10 cellular contexts compared by ENCODE assay signal in genomic region chr6:167968091-167968490, GRCh38. TPM values are rescaled to one million over a fixed set of nuclear protein-coding genes. Genes with fewer than 3 reads are reported as not detected.
A peak's percentile ranks its signal among the peaks of the same experiment; 100 is the strongest.
DNase-seq lines count a peak whose midpoint lies in the region; ATAC-seq, FAIRE-seq and TF ChIP-seq lines count a peak whose summit lies in the region.
"Had no signal": no experiment of that assay in that cellular context is flagged by ENCODE, and none has a peak within 500 bp of the region (broad histone marks: within the 10 kb centered on the region; RNA-seq: fewer than 3 reads in every experiment).

No MANE protein-coding gene starts in this region.

- H3K27ac Mint-ChIP-seq in activated CD4-positive, alpha-beta T cell treated with anti-CD3 and anti-CD28 coated beads, Interleukin-2, amount 10 ng/mL, durations not matched to agents 7 days and 5 days, result no peak overlapping the region
- no peak overlapping the region for H3K27ac Mint-ChIP-seq in activated T-helper 2 cell treated with anti-CD3 and anti-CD28 coated beads, Interferon-gamma antibody, Interleukin-2, Interleukin-4, amounts not matched to agents 10 μg/mL and 5 μg/mL and 100 μg/mL, durations not matched to agents 14 hours and 24 hours and 36 hours
- H3K27ac Mint-ChIP-seq: stimulated activated effector memory CD8-positive, alpha-beta T cell treated with anti-CD3 and anti-CD28 coated beads, Interleukin-12 subunit alpha, Interleukin-12 subunit beta, amount 100 ng/mL, for 72 hours had no signal

- CTCF ChIA-PET in HCT116 (lab: Charles Lee), result interaction anchor here (0.6 kb wide), 1 partner anchor 483 kb away, joined by 3 read pairs; no protein-coding TSS in a partner anchor
- CTCF ChIA-PET in activated CD4-positive, alpha-beta T cell treated with anti-CD3 and anti-CD28 coated beads, Interleukin-2, amount 10 ng/mL, durations not matched to agents 7 days and 5 days (lab: Charles Lee), result no interaction called here

- intact Hi-C loops in HCT116 (cut with micrococcal nuclease), result loop anchor here (5.0 kb wide), 1 partner anchor 466 kb away; no protein-coding TSS in a partner anchor
- intact Hi-C loops in activated T-helper 2 cell treated with anti-CD3 and anti-CD28 coated beads, Interferon-gamma antibody, Interleukin-2, Interleukin-4, amounts not matched to agents 10 μg/mL and 5 μg/mL and 100 μg/mL, durations not matched to agents 14 hours and 24 hours and 36 hours (cut with micrococcal nuclease), result no loop called here

- no peak overlapping the region for H3K9ac ChIP-seq in HCT116 (ENCODE audit: low read length)

- H3K4me2 ChIP-seq in HCT116 (ENCODE audit: low read length), result no peak overlapping the region

- no peaks in the 10 kb centered on the region for H3K27me3 Mint-ChIP-seq in activated CD4-positive, alpha-beta T cell treated with anti-CD3 and anti-CD28 coated beads, Interleukin-2, amount 10 ng/mL, durations not matched to agents 7 days and 5 days
- H3K27me3 Mint-ChIP-seq in activated T-helper 2 cell treated with anti-CD3 and anti-CD28 coated beads, Interferon-gamma antibody, Interleukin-2, Interleukin-4, amounts not matched to agents 10 μg/mL and 5 μg/mL and 100 μg/mL, durations not matched to agents 14 hours and 24 hours and 36 hours (ENCODE audit: low read depth), result no peaks in the 10 kb centered on the region

- H3K27me3 ChIP-seq in HCT116 (ENCODE audit: insufficient read depth, low read length), result no peaks in the 10 kb centered on the region

- DNase-seq in CMK (ENCODE audit: low read depth) (peak; percentile 20), HCT116 (ENCODE audit: low read depth, low spot score) (peak; percentile 16), kidney tubule cell (ENCODE audit: low spot score) (peak; percentile 41), RCC 7860 (ENCODE audit: low spot score) (no peak), 8988T (no peak)
- peak; percentile 27 for DNase-seq in activated CD4-positive, alpha-beta T cell treated with anti-CD3 and anti-CD28 coated beads, Interleukin-2, amount 10 ng/mL, durations not matched to agents 7 days and 5 days
- no peak for DNase-seq in activated T-helper 2 cell treated with anti-CD3 and anti-CD28 coated beads, Interferon-gamma antibody, Interleukin-2, Interleukin-4, amounts not matched to agents 10 μg/mL and 5 μg/mL and 100 μg/mL, durations not matched to agents 14 hours and 24 hours and 36 hours (ENCODE audit: low spot score)
- DNase-seq: activated CD8-positive, alpha-beta memory T cell treated with anti-CD3 and anti-CD28 coated beads for 24 hours had no signal

- no peaks in the 10 kb centered on the region for H3K9me3 ChIP-seq in HCT116 (ENCODE audit: control insufficient read depth in 1 of 2, insufficient read depth in 1 of 2, low read depth in 1 of 2, low read length in 2 of 2)

- no peaks in the 10 kb centered on the region for H3K9me3 Mint-ChIP-seq in activated CD4-positive, alpha-beta T cell treated with anti-CD3 and anti-CD28 coated beads, Interleukin-2, amount 10 ng/mL, durations not matched to agents 7 days and 5 days
- H3K9me3 Mint-ChIP-seq in activated T-helper 2 cell treated with anti-CD3 and anti-CD28 coated beads, Interferon-gamma antibody, Interleukin-2, Interleukin-4, amounts not matched to agents 10 μg/mL and 5 μg/mL and 100 μg/mL, durations not matched to agents 14 hours and 24 hours and 36 hours, result no peaks in the 10 kb centered on the region
- H3K9me3 Mint-ChIP-seq: stimulated activated effector memory CD8-positive, alpha-beta T cell treated with anti-CD3 and anti-CD28 coated beads, Interleukin-12 subunit alpha, Interleukin-12 subunit beta, amount 100 ng/mL, for 72 hours had no signal

- POLR2A ChIA-PET in HCT116 (lab: Charles Lee), result no interaction called here
- POLR2A ChIA-PET in activated CD4-positive, alpha-beta T cell treated with anti-CD3 and anti-CD28 coated beads, Interleukin-2, amount 10 ng/mL, durations not matched to agents 7 days and 5 days (lab: Charles Lee), result no interaction called here

- H3K27ac ChIP-seq in HCT116 (ENCODE audit: low read depth, low read length), result no peak overlapping the region

- TF ChIP-seq POLR2A in HCT116 (IDR thresholded peaks at IDR 0.05; ENCODE audit: borderline replicate concordance, extremely low read depth, insufficient read depth, insufficient read length), result no peak

- RAD21 ChIA-PET in HCT116 (lab: Charles Lee; ENCODE audit: low non-redundant PET in 1 of 2, low total read pairs in 2 of 2, uncharacterized antibody in 2 of 2, unreplicated experiment in 2 of 2), result no interaction called here

- H3K36me3 ChIP-seq in HCT116 (ENCODE audit: control insufficient read depth in 1 of 2, insufficient read depth in 2 of 2, low read length in 2 of 2), result peaks cover 0 to 25% of the 10 kb centered on the region in 2 experiments; a peak in 2 of 4 replicates

- BruUV-seq in HCT116 (replicated peaks; lab: Mats Ljungman, UMichigan), result no TSS peak

- peak; percentile 87 for ATAC-seq in HCT116
- ATAC-seq in HG02870 (IDR thresholded peaks at IDR 0.05; ENCODE audit: unreplicated experiment), result no peak
- ATAC-seq: stimulated activated effector memory CD8-positive, alpha-beta T cell treated with anti-CD3 and anti-CD28 coated beads, Interleukin-12 subunit alpha, Interleukin-12 subunit beta, amount 100 ng/mL, for 72 hours had no signal

- no peaks in the 10 kb centered on the region for H3K36me3 Mint-ChIP-seq in activated CD4-positive, alpha-beta T cell treated with anti-CD3 and anti-CD28 coated beads, Interleukin-2, amount 10 ng/mL, durations not matched to agents 7 days and 5 days (ENCODE audit: low read depth)
- no peaks in the 10 kb centered on the region for H3K36me3 Mint-ChIP-seq in activated T-helper 2 cell treated with anti-CD3 and anti-CD28 coated beads, Interferon-gamma antibody, Interleukin-2, Interleukin-4, amounts not matched to agents 10 μg/mL and 5 μg/mL and 100 μg/mL, durations not matched to agents 14 hours and 24 hours and 36 hours (ENCODE audit: low read depth)

- peak; percentile 40 to 89 (median 82); a peak in 4 of 6 replicates for TF ChIP-seq CTCF in HCT116 (IDR thresholded peaks at IDR 0.05 in 2 of 3, conservative IDR thresholded peaks at IDR 0.05 in 1 of 3; ENCODE audit: borderline replicate concordance in 1 of 3, insufficient read depth in 1 of 3, low read depth in 2 of 3, low read length in 2 of 3)

- no peak for FAIRE-seq in RCC 7860 (lab: Jason Lieb, UNC)

- no peaks in the 10 kb centered on the region for H3K4me1 ChIP-seq in HCT116 (ENCODE audit: control insufficient read depth in 1 of 2, insufficient read depth in 2 of 2, low read length in 2 of 2)

- H3K4me3 ChIP-seq in HCT116 (replicated peaks in 1 of 2; ENCODE audit: low read depth in 1 of 2, low read length in 2 of 2), result no peak overlapping the region

- H4K20me1 ChIP-seq in HCT116 (ENCODE audit: insufficient read depth), result no peaks in the 10 kb centered on the region

- no peaks in the 10 kb centered on the region for H3K9me2 ChIP-seq in HCT116 (ENCODE audit: insufficient read depth)

- H3K4me3 Mint-ChIP-seq in activated CD4-positive, alpha-beta T cell treated with anti-CD3 and anti-CD28 coated beads, Interleukin-2, amount 10 ng/mL, durations not matched to agents 7 days and 5 days, result no peak overlapping the region
- H3K4me3 Mint-ChIP-seq in activated T-helper 2 cell treated with anti-CD3 and anti-CD28 coated beads, Interferon-gamma antibody, Interleukin-2, Interleukin-4, amounts not matched to agents 10 μg/mL and 5 μg/mL and 100 μg/mL, durations not matched to agents 14 hours and 24 hours and 36 hours (ENCODE audit: low read depth), result no peak overlapping the region
- H3K4me3 Mint-ChIP-seq: stimulated activated effector memory CD8-positive, alpha-beta T cell treated with anti-CD3 and anti-CD28 coated beads, Interleukin-12 subunit alpha, Interleukin-12 subunit beta, amount 100 ng/mL, for 72 hours had no signal

- TF ChIP-seq RAD21 in HCT116 (IDR thresholded peaks at IDR 0.05; ENCODE audit: low read depth), result peak; percentile 43

- H3K79me2 ChIP-seq in HCT116 (ENCODE audit: insufficient read depth, low read length), result no peaks in the 10 kb centered on the region

- H2AFZ ChIP-seq in HCT116 (ENCODE audit: low read depth, low read length, poor library complexity, severe bottlenecking), result no peak overlapping the region

- no peaks in the 10 kb centered on the region for H3K4me1 Mint-ChIP-seq in activated CD4-positive, alpha-beta T cell treated with anti-CD3 and anti-CD28 coated beads, Interleukin-2, amount 10 ng/mL, durations not matched to agents 7 days and 5 days
- peaks cover 3% of the 10 kb centered on the region for H3K4me1 Mint-ChIP-seq in activated T-helper 2 cell treated with anti-CD3 and anti-CD28 coated beads, Interferon-gamma antibody, Interleukin-2, Interleukin-4, amounts not matched to agents 10 μg/mL and 5 μg/mL and 100 μg/mL, durations not matched to agents 14 hours and 24 hours and 36 hours (ENCODE audit: low read depth)
- H3K4me1 Mint-ChIP-seq: stimulated activated effector memory CD8-positive, alpha-beta T cell treated with anti-CD3 and anti-CD28 coated beads, Interleukin-12 subunit alpha, Interleukin-12 subunit beta, amount 100 ng/mL, for 72 hours had no signal

TF ChIP-seq in HCT116, 20 proteins besides CTCF, POLR2A, EP300 and RAD21:
- TF ChIP-seq CBX3 (IDR thresholded peaks at IDR 0.05; ENCODE audit: low read depth), result no peak
- TF ChIP-seq ELF1 (IDR thresholded peaks at IDR 0.05; ENCODE audit: borderline replicate concordance, low read depth), result no peak
- no peak for TF ChIP-seq SIN3A (IDR thresholded peaks at IDR 0.05; ENCODE audit: low read depth)
TF ChIP-seq in HCT116: peak in this region for 0.

RNA-seq across cellular contexts. Expression of gene KIF25, which starts 29.4 kb away (rescaled TPM):
- total RNA-seq in HCT116 (2021; ENCODE audit: unreplicated experiment), result not detected
- not detected in 2 replicates for polyA plus RNA-seq in HCT116 (2012)
- not detected for total RNA-seq in activated CD4-positive, alpha-beta T cell treated with anti-CD3 and anti-CD28 coated beads, Interleukin-2, amount 10 ng/mL, durations not matched to agents 7 days and 5 days
- total RNA-seq in activated T-helper 2 cell treated with anti-CD3 and anti-CD28 coated beads, Interferon-gamma antibody, Interleukin-2, Interleukin-4, amounts not matched to agents 10 μg/mL and 5 μg/mL and 100 μg/mL, durations not matched to agents 14 hours and 24 hours and 36 hours, result not detected in 2 replicates

Comparison
In these comparisons a context has a peak if more than half of its experiments do, and no peak if none do; other contexts are left out.
1. DNase-seq: peak in CMK (single experiment), HCT116 (single experiment), activated CD4-positive, alpha-beta T cell treated with anti-CD3 and anti-CD28 coated beads, Interleukin-2, amount 10 ng/mL, durations not matched to agents 7 days and 5 days (single experiment) and kidney tubule cell (single experiment); none in activated T-helper 2 cell treated with anti-CD3 and anti-CD28 coated beads, Interferon-gamma antibody, Interleukin-2, Interleukin-4, amounts not matched to agents 10 μg/mL and 5 μg/mL and 100 μg/mL, durations not matched to agents 14 hours and 24 hours and 36 hours (single experiment), RCC 7860 (single experiment) and 8988T (single experiment).